In genomic region chr17:46889992-46890564, GRCh38 we compare ENCODE assay signal across 27 cellular contexts. TPM values are rescaled to one million over a fixed set of nuclear protein-coding genes. Genes with fewer than 3 reads are reported as not detected.
"Had no signal": no experiment of that assay in that cellular context is flagged by ENCODE, and none has a peak within 500 bp of the region (broad histone marks: within the 10 kb centered on the region; RNA-seq: fewer than 3 reads in every experiment).

No MANE protein-coding gene starts in this region.

- ATAC-seq: body of pancreas; esophagus mucosa; gastroesophageal sphincter; heart left ventricle; psoas muscle; sciatic nerve; stimulated activated effector memory CD8-positive, alpha-beta T cell treated with anti-CD3 and anti-CD28 coated beads, Interleukin-12 subunit alpha, Interleukin-12 subunit beta, amount 100 ng/mL, for 72 hours had no signal

- H3K36me3 ChIP-seq: gastroesophageal sphincter, heart left ventricle, left ventricle myocardium inferior, stomach, upper lobe of left lung had no signal

- H3K27me3 ChIP-seq: body of pancreas, upper lobe of left lung had no signal

- FAIRE-seq: endometrium had no signal

- H3K4me3 ChIP-seq: body of pancreas, gastroesophageal sphincter, heart left ventricle, left ventricle myocardium inferior, psoas muscle, stomach, upper lobe of left lung had no signal

- H3K4me1 Mint-ChIP-seq: activated B cell treated with CpG ODN at 0.5 μM for 24 hours; activated CD4-positive, alpha-beta memory T cell treated with anti-CD3 and anti-CD28 coated beads, Interleukin-2, amount 10 ng/mL, durations not matched to agents 7 days and 5 days; activated naive CD8-positive, alpha-beta T cell treated with anti-CD3 and anti-CD28 coated beads, Interleukin-2, amount 10 ng/mL, durations not matched to agents 7 days and 5 days; memory B cell; stimulated activated effector memory CD8-positive, alpha-beta T cell treated with anti-CD3 and anti-CD28 coated beads, Interleukin-12 subunit alpha, Interleukin-12 subunit beta, amount 100 ng/mL, for 72 hours had no signal

- H3K9me3 ChIP-seq: body of pancreas, gastroesophageal sphincter, heart left ventricle, left ventricle myocardium inferior, psoas muscle, stomach, upper lobe of left lung had no signal

- H3K27ac Mint-ChIP-seq: activated B cell treated with CpG ODN at 0.5 μM for 24 hours; activated CD4-positive, alpha-beta memory T cell treated with anti-CD3 and anti-CD28 coated beads, Interleukin-2, amount 10 ng/mL, durations not matched to agents 7 days and 5 days; activated naive CD8-positive, alpha-beta T cell treated with anti-CD3 and anti-CD28 coated beads, Interleukin-2, amount 10 ng/mL, durations not matched to agents 7 days and 5 days; activated T-helper 2 cell treated with anti-CD3 and anti-CD28 coated beads, Interferon-gamma antibody, Interleukin-2, Interleukin-4, amounts not matched to agents 10 μg/mL and 5 μg/mL and 100 μg/mL, durations not matched to agents 14 hours and 24 hours and 36 hours; memory B cell; stimulated activated effector memory CD8-positive, alpha-beta T cell treated with anti-CD3 and anti-CD28 coated beads, Interleukin-12 subunit alpha, Interleukin-12 subunit beta, amount 100 ng/mL, for 72 hours had no signal

- H3K4me1 ChIP-seq: gastroesophageal sphincter, psoas muscle, stomach had no signal

- H3K27ac ChIP-seq: body of pancreas, gastroesophageal sphincter, heart left ventricle, left ventricle myocardium inferior, psoas muscle, stomach, upper lobe of left lung had no signal

- H3K4me3 Mint-ChIP-seq: activated B cell treated with CpG ODN at 0.5 μM for 24 hours; activated CD4-positive, alpha-beta memory T cell treated with anti-CD3 and anti-CD28 coated beads, Interleukin-2, amount 10 ng/mL, durations not matched to agents 7 days and 5 days; activated naive CD8-positive, alpha-beta T cell treated with anti-CD3 and anti-CD28 coated beads, Interleukin-2, amount 10 ng/mL, durations not matched to agents 7 days and 5 days; memory B cell; neural crest cell; stimulated activated effector memory CD8-positive, alpha-beta T cell treated with anti-CD3 and anti-CD28 coated beads, Interleukin-12 subunit alpha, Interleukin-12 subunit beta, amount 100 ng/mL, for 72 hours; T-helper 2 cell treated with Interferon-gamma antibody and Interleukin-4, amounts not matched to agents 5 μg/mL and 100 μg/mL, for 36 hours had no signal

- DNase-seq: activated B cell treated with CpG ODN at 0.5 μM for 24 hours; activated CD4-positive, alpha-beta memory T cell treated with anti-CD3 and anti-CD28 coated beads, Interleukin-2, amount 10 ng/mL, durations not matched to agents 7 days and 5 days; activated CD4-positive, alpha-beta T cell treated with anti-CD3 and anti-CD28 coated beads for 48 hours; activated naive CD4-positive, alpha-beta T cell treated with Interleukin-2 at 50 U/mL for 16 hours; activated naive CD8-positive, alpha-beta T cell treated with anti-CD3 and anti-CD28 coated beads, Interleukin-2, amount 10 ng/mL, durations not matched to agents 7 days and 5 days; activated T-cell treated with anti-CD3 and anti-CD28 coated beads, Interleukin-2, amount 50 U/mL, for 1 hour; amygdala; body of pancreas; caudate nucleus; left ventricle myocardium inferior; stimulated activated CD4-positive, alpha-beta T cell treated with anti-CD3 and anti-CD28 coated beads, Interleukin-4, amount 100 ng/mL, for 24 hours; stomach; upper lobe of left lung had no signal

- H3K36me3 Mint-ChIP-seq: activated naive CD8-positive, alpha-beta T cell treated with anti-CD3 and anti-CD28 coated beads, Interleukin-2, amount 10 ng/mL, durations not matched to agents 7 days and 5 days; memory B cell; stimulated activated effector memory CD8-positive, alpha-beta T cell treated with anti-CD3 and anti-CD28 coated beads, Interleukin-12 subunit alpha, Interleukin-12 subunit beta, amount 100 ng/mL, for 72 hours had no signal

- H3K9me3 Mint-ChIP-seq: activated B cell treated with CpG ODN at 0.5 μM for 24 hours; activated CD4-positive, alpha-beta memory T cell treated with anti-CD3 and anti-CD28 coated beads, Interleukin-2, amount 10 ng/mL, durations not matched to agents 7 days and 5 days; activated naive CD8-positive, alpha-beta T cell treated with anti-CD3 and anti-CD28 coated beads, Interleukin-2, amount 10 ng/mL, durations not matched to agents 7 days and 5 days; activated T-helper 2 cell treated with anti-CD3 and anti-CD28 coated beads, Interferon-gamma antibody, Interleukin-2, Interleukin-4, amounts not matched to agents 10 μg/mL and 5 μg/mL and 100 μg/mL, durations not matched to agents 14 hours and 24 hours and 36 hours; memory B cell; neural crest cell; stimulated activated effector memory CD8-positive, alpha-beta T cell treated with anti-CD3 and anti-CD28 coated beads, Interleukin-12 subunit alpha, Interleukin-12 subunit beta, amount 100 ng/mL, for 72 hours; T-helper 2 cell treated with Interferon-gamma antibody and Interleukin-4, amounts not matched to agents 5 μg/mL and 100 μg/mL, for 36 hours had no signal

RNA-seq across cellular contexts. Expression of gene WNT9B, which starts 38.7 kb away (rescaled TPM):
- total RNA-seq: activated B cell treated with CpG ODN at 0.5 μM for 24 hours; activated CD4-positive, alpha-beta memory T cell treated with anti-CD3 and anti-CD28 coated beads, Interleukin-2, amount 10 ng/mL, durations not matched to agents 7 days and 5 days; activated naive CD8-positive, alpha-beta T cell treated with anti-CD3 and anti-CD28 coated beads, Interleukin-2, amount 10 ng/mL, durations not matched to agents 7 days and 5 days; activated T-helper 2 cell treated with anti-CD3 and anti-CD28 coated beads, Interferon-gamma antibody, Interleukin-2, Interleukin-4, amounts not matched to agents 10 μg/mL and 5 μg/mL and 100 μg/mL, durations not matched to agents 14 hours and 24 hours and 36 hours; body of pancreas; esophagus mucosa; kidney epithelial cell; mononuclear cell; neural crest cell; osteocyte; sciatic nerve; stomach had no signal
